In the genomic region with DNA sequence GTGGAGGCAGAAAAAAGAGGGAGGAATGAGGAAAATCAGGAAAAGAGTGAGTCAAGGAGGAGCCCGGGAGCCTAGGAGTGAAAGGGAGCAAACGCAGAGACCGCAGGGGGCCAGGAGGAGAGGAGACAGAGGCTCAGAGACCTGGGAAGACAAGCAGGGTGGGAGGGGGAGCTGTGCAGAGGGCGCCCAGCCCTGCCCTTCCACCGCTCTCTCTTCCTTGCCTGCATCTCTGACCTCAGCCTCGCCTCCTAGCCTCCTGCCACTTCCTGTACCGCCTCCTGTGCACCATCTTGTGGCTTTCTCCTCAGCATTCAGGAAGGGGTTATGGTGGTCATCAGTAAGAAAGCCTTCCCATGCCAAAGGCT, we compare ENCODE assay signal across 9 cellular contexts. TPM values are rescaled to one million over a fixed set of nuclear protein-coding genes. Genes with fewer than 3 reads are reported as not detected.
DNase-seq lines count a peak whose midpoint lies in the region; ATAC-seq and TF ChIP-seq lines count a peak whose summit lies in the region.
"Had no signal": no experiment of that assay in that cellular context is flagged by ENCODE, and none has a peak within 500 bp of the region (broad histone marks: within the 10 kb centered on the region; RNA-seq: fewer than 3 reads in every experiment).

No MANE protein-coding gene starts in this region.

- TF ChIP-seq EP300 in gastroesophageal sphincter (IDR thresholded peaks at IDR 0.05), result no peak

- no peaks in the 10 kb centered on the region for H3K9me3 ChIP-seq in gastroesophageal sphincter
- H3K9me3 ChIP-seq in right atrium auricular region, result no peaks in the 10 kb centered on the region

- H3K27ac Mint-ChIP-seq in stimulated activated naive B cell treated with anti-CD40 and anti-IgM and Interleukin-4, amounts not matched to agents 10 μg/mL and 1 μg/mL and 100 μg/mL, for 72 hours, result peak overlapping the region; percentile 84

- ATAC-seq in gastroesophageal sphincter (no peak), HG03097 (IDR thresholded peaks at IDR 0.05; ENCODE audit: low FRiP score, unreplicated experiment) (no peak)
- ATAC-seq in stimulated activated naive B cell treated with anti-CD40 and anti-IgM and Interleukin-4, amounts not matched to agents 10 μg/mL and 1 μg/mL and 100 μg/mL, for 72 hours (replicated peaks), result peak; percentile 35 to 38

- peak overlapping the region; percentile 87 to 93 for H3K4me3 Mint-ChIP-seq in stimulated activated naive B cell treated with anti-CD40 and anti-IgM and Interleukin-4, amounts not matched to agents 10 μg/mL and 1 μg/mL and 100 μg/mL, for 72 hours

- TF ChIP-seq CTCF in VCaP (conservative IDR thresholded peaks at IDR 0.05), result no peak
- TF ChIP-seq CTCF in gastroesophageal sphincter (IDR thresholded peaks at IDR 0.05), result no peak
- TF ChIP-seq CTCF in right atrium auricular region (IDR thresholded peaks at IDR 0.05), result no peak

- 42 to 50% methylated on average over 6 to 7 of the region's 7 CpGs for WGBS in gastroesophageal sphincter (ENCODE audit: low coverage in 1 of 2), 2 donors

- peaks cover 28 to 53% of the 10 kb centered on the region in 2 donors for H3K4me1 Mint-ChIP-seq in stimulated activated naive B cell treated with anti-CD40 and anti-IgM and Interleukin-4, amounts not matched to agents 10 μg/mL and 1 μg/mL and 100 μg/mL, for 72 hours

- H3K36me3 Mint-ChIP-seq in stimulated activated naive B cell treated with anti-CD40 and anti-IgM and Interleukin-4, amounts not matched to agents 10 μg/mL and 1 μg/mL and 100 μg/mL, for 72 hours, result peaks cover 19 to 20% of the 10 kb centered on the region in 2 donors

- H3K4me3 ChIP-seq in gastroesophageal sphincter (peak overlapping the region in 1 of 2 donors; percentile 65), right atrium auricular region (no peak overlapping the region)

- H3K27ac ChIP-seq in VCaP, result peak overlapping the region; percentile 77
- H3K27ac ChIP-seq in gastroesophageal sphincter, result peak overlapping the region in 3 of 4 donors; percentile 1 to 87 (median 76)
- H3K27ac ChIP-seq in right atrium auricular region, result no peak overlapping the region

- H3K4me1 ChIP-seq in gastroesophageal sphincter (peaks cover 0 to 35% (median 17%) of the 10 kb centered on the region in 3 donors), right atrium auricular region (peaks cover 0 to 32% of the 10 kb centered on the region in 2 donors)

- DNase-seq in SIG-M5 treated with dmso at 0.1 percent for 504 hours (lab: John Stamatoyannopoulos, UW; ENCODE audit: unreplicated experiment) (peak; percentile 14), SIG-M5 (lab: John Stamatoyannopoulos, UW) (no peak), amniotic stem cell (lab: John Stamatoyannopoulos, UW) (no peak), right atrium auricular region (ENCODE audit: low spot score) (no peak)
- no peak for DNase-seq in stimulated activated naive B cell treated with anti-CD40 and anti-IgM and Interleukin-4, amounts not matched to agents 10 μg/mL and 1 μg/mL and 100 μg/mL, for 72 hours

- H3K36me3 ChIP-seq in gastroesophageal sphincter (peaks cover 0 to 33% of the 10 kb centered on the region in 2 donors), right atrium auricular region (no peaks in the 10 kb centered on the region)

- H3K27me3 Mint-ChIP-seq in stimulated activated naive B cell treated with anti-CD40 and anti-IgM and Interleukin-4, amounts not matched to agents 10 μg/mL and 1 μg/mL and 100 μg/mL, for 72 hours, result no peaks in the 10 kb centered on the region

- no peak for TF ChIP-seq POLR2A in gastroesophageal sphincter (IDR thresholded peaks at IDR 0.05)

- no peaks in the 10 kb centered on the region for H3K9me3 Mint-ChIP-seq in stimulated activated naive B cell treated with anti-CD40 and anti-IgM and Interleukin-4, amounts not matched to agents 10 μg/mL and 1 μg/mL and 100 μg/mL, for 72 hours

- H3K27me3 ChIP-seq in gastroesophageal sphincter (no peaks in the 10 kb centered on the region), right atrium auricular region (no peaks in the 10 kb centered on the region)

RNA-seq across cellular contexts. Expression of gene CLSTN3, which starts 1.3 kb away (rescaled TPM):
- total RNA-seq in gastroesophageal sphincter, result 10 to 100 TPM; 13.9 to 34.3 (median 17.4) TPM
- total RNA-seq in right atrium auricular region, result 1 to 10 TPM; 6.1 to 8.3 TPM

RNA-seq across cellular contexts. Expression of gene RBP5, which starts 2.8 kb away (rescaled TPM):
- total RNA-seq in gastroesophageal sphincter, result 1 to 10 TPM in 1 of 4 donors, under 1 TPM in 1, not detected in 2; 0.58 to 1.1 TPM
- total RNA-seq in right atrium auricular region, result not detected
- total RNA-seq: LHCN-M2 had no signal

RNA-seq across cellular contexts. Expression of gene C1RL, which starts 22.5 kb away (rescaled TPM):
- total RNA-seq in gastroesophageal sphincter (100 to 1,000 TPM in 2 of 4 donors, 10 to 100 TPM in 2; 85.9 to 181 (median 103) TPM), right atrium auricular region (10 to 100 TPM; 18.7 to 34.7 TPM)

RNA-seq across cellular contexts. Expression of gene C1R, which starts 39.2 kb away (rescaled TPM):
- total RNA-seq in gastroesophageal sphincter (100 to 1,000 TPM; 330 to 846 (median 620) TPM), right atrium auricular region (100 to 1,000 TPM; 191 to 467 TPM)

RNA-seq across cellular contexts. Expression of gene PEX5, which starts 58.0 kb away (rescaled TPM):
- 10 to 100 TPM; 36.8 to 53.2 (median 47.4) TPM for total RNA-seq in gastroesophageal sphincter
- 10 to 100 TPM; 11.6 to 25.0 TPM for total RNA-seq in right atrium auricular region

Comparison
In these comparisons a context has a peak if more than half of its experiments do, and no peak if none do; other contexts are left out.
1. H3K27ac ChIP-seq: peak in VCaP (single experiment) and gastroesophageal sphincter (3 of 4); none in right atrium auricular region (0 of 2).
2. ATAC-seq: peak in stimulated activated naive B cell treated with anti-CD40 and anti-IgM and Interleukin-4, amounts not matched to agents 10 μg/mL and 1 μg/mL and 100 μg/mL, for 72 hours (2 of 2); none in gastroesophageal sphincter (single experiment) and HG03097 (single experiment).